ENCODE assay signal across 8 cellular contexts in genomic region chr7:148962823-148963582, GRCh38.
DNase-seq lines count a peak whose midpoint lies in the region; ATAC-seq and FAIRE-seq lines count a peak whose summit lies in the region.

No MANE protein-coding gene starts in this region.

- peak overlapping the region; percentile 92 for H3K27ac ChIP-seq in SK-N-MC

- peak; percentile 86 for ATAC-seq in left ventricle myocardium superior

- peak overlapping the region; percentile 63 for H3K4me3 ChIP-seq in MG63
- peak overlapping the region; percentile 89 for H3K4me3 ChIP-seq in SK-N-MC

- intact Hi-C loops in left ventricle myocardium superior (cut with micrococcal nuclease) (loop anchor here (2.0 to 10.0 kb wide), 2 partner anchors 388 to 458 kb away; no protein-coding TSS in a partner anchor), posterior vena cava (cut with DNase I) (loop anchor here (10.0 kb wide), 4 partner anchors 108 to 458 kb away; partner anchors contain the start of gene CUL1 (in 1 of the 2))

- DNase-seq in GOT3 (lab: John Stamatoyannopoulos, UW) (peak; percentile 5), MG63 (peak; percentile 41), SK-N-MC (ENCODE audit: low read depth, low spot score) (peak; percentile 84), amygdala (lab: John Stamatoyannopoulos, UW) (peak in 46 of 56 donors; percentile 15 to 84 (median 54)), left ventricle myocardium superior (peak; percentile 76), posterior vena cava (ENCODE audit: low spot score) (peak; percentile 84), HPDE6-E6E7 (ENCODE audit: extremely low spot score) (no peak)

- FAIRE-seq in G401.6 (lab: Jason Lieb, UNC): peak; percentile 67

- no peaks in the 10 kb centered on the region for H3K36me3 ChIP-seq in MG63
- H3K36me3 ChIP-seq in SK-N-MC (ENCODE audit: insufficient read depth, low read length): no peaks in the 10 kb centered on the region

- no peaks in the 10 kb centered on the region for H3K27me3 ChIP-seq in MG63

- H3K9ac ChIP-seq in SK-N-MC (ENCODE audit: insufficient read length): peak overlapping the region; percentile 93

- H3K9me3 ChIP-seq in MG63 (no peaks in the 10 kb centered on the region), SK-N-MC (ENCODE audit: low read depth, low read length) (no peaks in the 10 kb centered on the region)
